21 cellular contexts compared by ENCODE assay signal in the genomic region with DNA sequence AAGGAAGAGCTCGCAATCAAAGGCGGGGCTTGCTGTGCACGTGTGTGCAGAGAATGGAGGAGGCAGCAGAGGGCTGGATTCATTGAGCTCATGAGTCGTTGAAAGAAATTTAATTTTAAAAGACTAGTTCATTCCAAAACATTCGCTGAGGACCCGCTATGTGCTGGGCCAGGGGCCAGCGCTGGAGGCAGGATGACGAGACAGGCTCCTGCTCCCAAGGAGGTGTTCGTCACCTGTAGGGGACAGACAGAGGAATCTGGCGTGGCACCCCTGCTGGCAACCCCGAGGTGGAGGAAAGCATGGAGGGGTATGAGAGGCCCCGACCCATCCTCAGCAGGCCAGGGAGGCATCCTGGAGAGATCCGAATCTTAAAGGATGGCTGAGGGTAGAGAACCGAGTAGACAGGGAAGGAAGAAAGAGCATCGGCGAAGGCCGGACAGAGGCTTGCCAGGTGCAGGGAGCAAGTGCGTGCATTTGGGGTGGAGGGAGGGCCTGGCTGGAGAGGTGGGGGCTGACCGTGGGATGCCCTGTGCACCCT.
"Had no signal": no experiment of that assay in that cellular context is flagged by ENCODE, and none has a peak within 500 bp of the region (broad histone marks: within the 10 kb centered on the region; RNA-seq: fewer than 3 reads in every experiment).

No MANE protein-coding gene starts in this region.

- H3K4me1 Mint-ChIP-seq: activated B cell treated with CpG ODN at 0.5 μM for 24 hours; activated naive CD4-positive, alpha-beta T cell treated with anti-CD3 and anti-CD28 coated beads, Interleukin-2, amount 10 ng/mL, durations not matched to agents 7 days and 5 days; activated naive CD8-positive, alpha-beta T cell treated with anti-CD3 and anti-CD28 coated beads for 36 hours had no signal

- H3K27ac Mint-ChIP-seq: activated B cell treated with CpG ODN at 0.5 μM for 24 hours; activated CD4-positive, alpha-beta memory T cell treated with anti-CD3 and anti-CD28 coated beads for 36 hours; activated CD4-positive, alpha-beta T cell treated with anti-CD3 and anti-CD28 coated beads, Interleukin-2, amount 10 ng/mL, durations not matched to agents 24 days and 14 days; activated naive CD4-positive, alpha-beta T cell treated with anti-CD3 and anti-CD28 coated beads, Interleukin-2, amount 10 ng/mL, durations not matched to agents 7 days and 5 days; activated naive CD8-positive, alpha-beta T cell treated with anti-CD3 and anti-CD28 coated beads for 36 hours had no signal

- H3K4me3 ChIP-seq: MG63, Peyer's patch, SJSA1 had no signal

- H3K36me3 Mint-ChIP-seq: activated CD4-positive, alpha-beta memory T cell treated with anti-CD3 and anti-CD28 coated beads for 36 hours; activated naive CD4-positive, alpha-beta T cell treated with anti-CD3 and anti-CD28 coated beads, Interleukin-2, amount 10 ng/mL, durations not matched to agents 7 days and 5 days; activated naive CD8-positive, alpha-beta T cell treated with anti-CD3 and anti-CD28 coated beads for 36 hours had no signal

- H3K27me3 ChIP-seq: MG63, Peyer's patch, SJSA1 had no signal

- DNase-seq: activated B cell treated with CpG ODN at 0.5 μM for 24 hours; activated CD4-positive, alpha-beta T cell treated with anti-CD3 and anti-CD28 coated beads for 1 hour; activated CD4-positive, alpha-beta T cell treated with anti-CD3 and anti-CD28 coated beads, Interleukin-2, amount 10 ng/mL, durations not matched to agents 24 days and 14 days; activated CD8-positive, alpha-beta memory T cell treated with anti-CD3 and anti-CD28 coated beads for 24 hours; activated gamma-delta T cell treated with Interleukin-2 at 50 U/mL for 16 hours; activated naive CD4-positive, alpha-beta T cell treated with anti-CD3 and anti-CD28 coated beads, Interleukin-2, amount 10 ng/mL, durations not matched to agents 7 days and 5 days; activated T-cell treated with anti-CD3 and anti-CD28 coated beads, Interleukin-2, amount 50 U/mL, for 4 hours; MV-4-11; NCI-H1105; NCI-H1436; NCI-H1694 treated with DMSO at 0.1 percent for 48 hours; NCI-H2081; NCI-H510A treated with DMSO at 0.1 percent for 48 hours; NK-92 treated with Interleukin-12 subunit alpha and Interleukin-12 subunit beta, amount 100 ng/mL, for 24 hours; Peyer's patch had no signal

- H3K27me3 Mint-ChIP-seq: activated B cell treated with CpG ODN at 0.5 μM for 24 hours had no signal

- H3K27ac ChIP-seq: Peyer's patch, RWPE1, SJSA1 had no signal

- H3K9me3 Mint-ChIP-seq: activated B cell treated with CpG ODN at 0.5 μM for 24 hours; activated CD4-positive, alpha-beta memory T cell treated with anti-CD3 and anti-CD28 coated beads for 36 hours; activated CD4-positive, alpha-beta T cell treated with anti-CD3 and anti-CD28 coated beads, Interleukin-2, amount 10 ng/mL, durations not matched to agents 24 days and 14 days had no signal

- H3K9me3 ChIP-seq: MG63, Peyer's patch, SJSA1 had no signal

- ATAC-seq: activated T-cell treated with anti-CD3 and anti-CD28 coated beads, Interleukin-2, amount 50 U/mL, for 4 hours; SK-N-SH treated with all-trans-retinoic acid at 6 μM for 48 hours had no signal

- H3K36me3 ChIP-seq: MG63, Peyer's patch, SJSA1 had no signal

- H3K4me3 Mint-ChIP-seq: activated B cell treated with CpG ODN at 0.5 μM for 24 hours; activated CD4-positive, alpha-beta memory T cell treated with anti-CD3 and anti-CD28 coated beads for 36 hours; activated CD4-positive, alpha-beta T cell treated with anti-CD3 and anti-CD28 coated beads, Interleukin-2, amount 10 ng/mL, durations not matched to agents 24 days and 14 days; activated naive CD4-positive, alpha-beta T cell treated with anti-CD3 and anti-CD28 coated beads, Interleukin-2, amount 10 ng/mL, durations not matched to agents 7 days and 5 days; activated naive CD8-positive, alpha-beta T cell treated with anti-CD3 and anti-CD28 coated beads for 36 hours; activated T-cell treated with anti-CD3 and anti-CD28 coated beads, Interleukin-2, amount 50 U/mL, for 4 hours had no signal

- H3K4me1 ChIP-seq: Peyer's patch, SJSA1 had no signal
